Comparison of ENCODE assay signal across 9 cellular contexts in the genomic region with DNA sequence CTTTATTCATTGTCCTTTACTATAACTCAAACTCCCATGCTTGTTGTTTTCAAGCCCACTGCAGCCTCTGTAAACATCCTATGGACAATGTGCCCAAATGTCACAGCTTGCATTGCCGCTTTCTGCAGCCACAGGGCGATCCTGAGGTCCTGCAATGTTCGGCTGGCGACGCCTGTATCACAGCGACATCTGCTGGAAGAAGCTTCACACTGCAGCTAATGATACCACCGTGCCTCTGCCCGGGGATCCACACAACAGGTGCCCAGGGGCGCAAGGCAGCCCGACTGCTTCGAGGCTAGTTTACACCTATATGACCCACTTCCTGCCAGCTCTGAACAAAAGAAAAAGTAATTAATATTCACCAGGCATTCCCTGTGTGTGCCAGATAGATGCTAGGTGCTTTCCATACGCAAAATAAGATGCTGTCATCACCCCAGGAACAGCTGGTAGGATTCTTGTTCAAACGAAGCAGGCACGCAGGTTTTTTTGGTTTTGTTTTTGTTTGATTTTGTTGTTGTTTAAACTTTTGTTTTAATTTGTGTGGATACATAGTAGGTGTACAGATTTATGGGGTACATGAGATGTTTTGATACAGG.
A peak's percentile ranks its signal among the peaks of the same experiment; 100 is the strongest.
DNase-seq lines count a peak whose midpoint lies in the region; ATAC-seq lines count a peak whose summit lies in the region.
"Had no signal": no experiment of that assay in that cellular context is flagged by ENCODE, and none has a peak within 500 bp of the region (broad histone marks: within the 10 kb centered on the region; RNA-seq: fewer than 3 reads in every experiment).

No MANE protein-coding gene starts in this region.

- H3K79me1 ChIP-seq in mesendoderm (ENCODE audit: low read length) = no peaks in the 10 kb centered on the region

- no peak overlapping the region for H2BK15ac ChIP-seq in mesendoderm (replicated peaks; ENCODE audit: low read depth)

- H4K5ac ChIP-seq in mesendoderm (ENCODE audit: low read length) = no peak overlapping the region

- ATAC-seq in GM19324 (IDR thresholded peaks at IDR 0.05; ENCODE audit: low FRiP score, unreplicated experiment) (peak; percentile 96), HG03342 (IDR thresholded peaks at IDR 0.05; ENCODE audit: unreplicated experiment) (peak; percentile 99)

- H3K9me3 ChIP-seq in CD8-positive, alpha-beta memory T cell (ENCODE audit: low read length) = no peaks in the 10 kb centered on the region

- no peak overlapping the region for H3K27ac Mint-ChIP-seq in CD8-positive, alpha-beta memory T cell
- H3K27ac Mint-ChIP-seq: activated naive CD8-positive, alpha-beta T cell had no signal

- H3K56ac ChIP-seq in mesendoderm (ENCODE audit: low read length) = no peak overlapping the region

- H3K4me2 ChIP-seq in mesendoderm (ENCODE audit: low read length) = no peak overlapping the region

- H3K4me1 ChIP-seq in CD8-positive, alpha-beta memory T cell (ENCODE audit: insufficient read depth, low read length) = no peaks in the 10 kb centered on the region
- H3K4me1 ChIP-seq in mesendoderm (ENCODE audit: control insufficient read depth, low read depth, low read length) = no peaks in the 10 kb centered on the region

- POLR2A ChIA-PET in CD8-positive, alpha-beta memory T cell (lab: Charles Lee) = no interaction called here

- H3K79me2 ChIP-seq in mesendoderm (ENCODE audit: control insufficient read depth, insufficient read depth, low read length) = no peaks in the 10 kb centered on the region

- H2BK5ac ChIP-seq in mesendoderm (ENCODE audit: low read length) = no peak overlapping the region

- no peaks in the 10 kb centered on the region for H3K9me3 Mint-ChIP-seq in CD8-positive, alpha-beta memory T cell

- no peak overlapping the region for H2AK5ac ChIP-seq in mesendoderm (ENCODE audit: low read length)

- H3K27me3 Mint-ChIP-seq in CD8-positive, alpha-beta memory T cell = no peaks in the 10 kb centered on the region
- H3K27me3 Mint-ChIP-seq: activated naive CD8-positive, alpha-beta T cell had no signal

- no peak overlapping the region for H3K4me3 Mint-ChIP-seq in CD8-positive, alpha-beta memory T cell
- H3K4me3 Mint-ChIP-seq: activated naive CD8-positive, alpha-beta T cell had no signal

- no peak overlapping the region for H3K27ac ChIP-seq in CD8-positive, alpha-beta memory T cell (ENCODE audit: low read depth, low read length)
- H3K27ac ChIP-seq in mesendoderm (ENCODE audit: low read depth, low read length) = no peak overlapping the region

- no peak overlapping the region for H2BK120ac ChIP-seq in mesendoderm (ENCODE audit: low read depth, low read length)

- no peak overlapping the region for H3K23ac ChIP-seq in mesendoderm (ENCODE audit: low read length)

- DNase-seq in CD8-positive, alpha-beta memory T cell = peak; percentile 12 to 61 (median 35)
- DNase-seq in NCI-H526 (lab: John Stamatoyannopoulos, UW) = peak; percentile 23 to 68
- peak; percentile 33 to 37 for DNase-seq in activated CD4-positive, alpha-beta T cell treated with anti-CD3 and anti-CD28 coated beads, Interleukin-2, amount 50 U/mL, for 24 hours (ENCODE audit: low read depth in 1 of 2, low spot score in 1 of 2)
- DNase-seq in effector CD8-positive, alpha-beta T cell (lab: John Stamatoyannopoulos, UW) = peak; percentile 7
- DNase-seq in mesendoderm = peak; percentile 81
- peak; percentile 1 to 12 for DNase-seq in stimulated activated CD8-positive, alpha-beta memory T cell treated with anti-CD3 and anti-CD28 coated beads, Interleukin-4, amount 100 ng/mL, for 4 hours (ENCODE audit: low read depth in 2 of 2, low spot score in 1 of 2)

- no peak overlapping the region for H3K18ac ChIP-seq in mesendoderm (ENCODE audit: low read length)

- H4K8ac ChIP-seq in mesendoderm (ENCODE audit: low read depth, low read length) = no peak overlapping the region

- no peaks in the 10 kb centered on the region for H3K4me1 Mint-ChIP-seq in CD8-positive, alpha-beta memory T cell

- H3K9ac ChIP-seq in mesendoderm (ENCODE audit: low read length) = no peak overlapping the region

- no peaks in the 10 kb centered on the region for H3K27me3 ChIP-seq in CD8-positive, alpha-beta memory T cell (ENCODE audit: insufficient read depth, low read length, poor library complexity, severe bottlenecking)
- no peaks in the 10 kb centered on the region for H3K27me3 ChIP-seq in mesendoderm (ENCODE audit: insufficient read depth, low read length, poor library complexity)

- no peak overlapping the region for H3K4me3 ChIP-seq in CD8-positive, alpha-beta memory T cell (ENCODE audit: low read length)
- no peak overlapping the region for H3K4me3 ChIP-seq in mesendoderm (ENCODE audit: low read length)

- no peak overlapping the region for H3K4ac ChIP-seq in mesendoderm (ENCODE audit: low read depth, low read length)

- CTCF ChIA-PET in CD8-positive, alpha-beta memory T cell (lab: Charles Lee) = interaction anchor here (0.9 to 1.9 kb wide), 5 partner anchors 9 to 126 kb away, joined by 3 to 8 read pairs (median 5); no protein-coding TSS in a partner anchor

- no CpG with 5 or more reads among the region's 14 CpGs for WGBS in mesendoderm (ENCODE audit: extremely low coverage, insufficient coverage, low lambda C conversion rate)

- H3K36me3 Mint-ChIP-seq in CD8-positive, alpha-beta memory T cell = no peaks in the 10 kb centered on the region
- H3K36me3 Mint-ChIP-seq: activated naive CD8-positive, alpha-beta T cell had no signal

- H3K36me3 ChIP-seq in CD8-positive, alpha-beta memory T cell (ENCODE audit: insufficient read depth, low read length) = no peaks in the 10 kb centered on the region
- H3K36me3 ChIP-seq in mesendoderm (ENCODE audit: control insufficient read depth, insufficient read depth, low read length) = no peaks in the 10 kb centered on the region

Comparison
In these comparisons a context has a peak if more than half of its experiments do, and no peak if none do; other contexts are left out.
1. DNase-seq: peak in every context shown above with its lines; median percentile 81 in mesendoderm; 46 in NCI-H526; 35 in CD8-positive, alpha-beta memory T cell; 35 in activated CD4-positive, alpha-beta T cell treated with anti-CD3 and anti-CD28 coated beads, Interleukin-2, amount 50 U/mL, for 24 hours; 7 in effector CD8-positive, alpha-beta T cell; 6 in stimulated activated CD8-positive, alpha-beta memory T cell treated with anti-CD3 and anti-CD28 coated beads, Interleukin-4, amount 100 ng/mL, for 4 hours.